19 cellular contexts compared by ENCODE assay signal in genomic region chr9:35431467-35431866, GRCh38.
"Had no signal": no experiment of that assay in that cellular context is flagged by ENCODE, and none has a peak within 500 bp of the region (broad histone marks: within the 10 kb centered on the region; RNA-seq: fewer than 3 reads in every experiment).

No MANE protein-coding gene starts in this region.

- ATAC-seq: Panc1, SK-N-SH treated with all-trans-retinoic acid at 6 μM for 48 hours had no signal

- DNase-seq: KBM-7, MV-4-11, NCI-H1048, NCI-H1105 treated with DMSO at 0.1 percent for 48 hours, NCI-H1417 treated with DMSO at 0.1 percent for 48 hours, NCI-H146, NCI-H1694 treated with DMSO at 0.1 percent for 48 hours, NCI-H1930, NCI-H2081, NCI-H2107, NCI-H2227 treated with DMSO at 0.1 percent for 48 hours, NCI-H524, NCI-H526 treated with DMSO at 0.1 percent for 48 hours, NCI-H748 treated with DMSO at 0.1 percent for 48 hours, SHP77, T-helper 1 cell had no signal

- H3K27ac ChIP-seq: RWPE1 had no signal
